ENCODE assay signal across 17 cellular contexts in genomic region chr18:79494936-79495335, GRCh38.
DNase-seq lines count a peak whose midpoint lies in the region; ATAC-seq and TF ChIP-seq lines count a peak whose summit lies in the region.
"Had no signal": no experiment of that assay in that cellular context is flagged by ENCODE, and none has a peak within 500 bp of the region (broad histone marks: within the 10 kb centered on the region; RNA-seq: fewer than 3 reads in every experiment).

No MANE protein-coding gene starts in this region.

- CTCF ChIA-PET in CD4-positive, alpha-beta T cell (lab: Charles Lee), result no interaction called here
- CTCF ChIA-PET in A673 (lab: Charles Lee), result no interaction called here

- 60% methylated on average over 2 of the region's 16 CpGs for WGBS in right lobe of liver (ENCODE audit: insufficient coverage, low coverage, low lambda C conversion rate, missing lambda C conversion rate)

- no peak for TF ChIP-seq POLR2A in right lobe of liver (IDR thresholded peaks at IDR 0.05)

- H3K36me3 ChIP-seq in right lobe of liver (no peaks in the 10 kb centered on the region), A673 (ENCODE audit: insufficient read depth, low read length, poor library complexity, severe bottlenecking) (no peaks in the 10 kb centered on the region)

- H3K4me1 ChIP-seq in right lobe of liver, result no peaks in the 10 kb centered on the region
- peaks cover 7% of the 10 kb centered on the region for H3K4me1 ChIP-seq in A673 (ENCODE audit: insufficient read depth, low read length, poor library complexity, severe bottlenecking)

- POLR2A ChIA-PET in CD4-positive, alpha-beta T cell (lab: Charles Lee), result interaction anchor here (1.3 kb wide), 1 partner anchor 29 kb away, joined by 3 read pairs; no protein-coding TSS in a partner anchor
- POLR2A ChIA-PET in A673 (lab: Charles Lee; ENCODE audit: low non-redundant PET), result interaction anchor here (0.6 kb wide), 1 partner anchor 134 kb away, joined by 4 read pairs; no protein-coding TSS in a partner anchor

- intact Hi-C loops in CD4-positive, alpha-beta T cell (cut with DNase I, micrococcal nuclease), result no loop called here
- intact Hi-C loops in right lobe of liver (cut with DNase I) (no loop called here), sciatic nerve (cut with DNase I) (no loop called here), A673 (cut with micrococcal nuclease; ENCODE audit: unreplicated experiment) (no loop called here)

- peaks cover 28% of the 10 kb centered on the region for H3K4me1 Mint-ChIP-seq in CD4-positive, alpha-beta T cell (ENCODE audit: low read depth)
- peaks cover 16 to 32% (median 26%) of the 10 kb centered on the region in 3 donors for H3K4me1 Mint-ChIP-seq in IgD-negative memory B cell

- DNase-seq in CD4-positive, alpha-beta T cell, result no peak
- DNase-seq in right lobe of liver (peak in 2 of 3 donors; percentile 17 to 20), sciatic nerve (ENCODE audit: low spot score) (peak; percentile 37), foreskin fibroblast (no peak), NCI-H345 treated with DMSO at 0.1 percent for 48 hours (lab: John Stamatoyannopoulos, UW; ENCODE audit: unreplicated experiment) (no peak), A673 (ENCODE audit: low spot score) (no peak), cerebellar cortex (ENCODE audit: low spot score) (no peak)
- DNase-seq: activated CD4-positive, alpha-beta T cell treated with anti-CD3 and anti-CD28 coated beads, Interleukin-2, amount 50 U/mL, for 48 hours; activated T-cell treated with anti-CD3 and anti-CD28 coated beads, Interleukin-2, amount 50 U/mL, for 72 hours; amniotic stem cell; effector CD4-positive, alpha-beta T cell; KG1; midbrain; NCI-H2081; NCI-H510A treated with DMSO at 0.1 percent for 48 hours had no signal

- peak overlapping the region; percentile 80 for H3K27ac Mint-ChIP-seq in CD4-positive, alpha-beta T cell
- peak overlapping the region in 2 of 3 donors; percentile 53 to 57 for H3K27ac Mint-ChIP-seq in IgD-negative memory B cell
- H3K27ac Mint-ChIP-seq: activated T-cell treated with anti-CD3 and anti-CD28 coated beads, Interleukin-2, amount 50 U/mL, for 72 hours had no signal

- no peak overlapping the region for H3K27ac ChIP-seq in CD4-positive, alpha-beta T cell (ENCODE audit: low read depth, low read length)
- H3K27ac ChIP-seq in right lobe of liver (no peak overlapping the region), A673 (ENCODE audit: low read depth, low read length, poor library complexity, severe bottlenecking) (no peak overlapping the region)

- peaks cover 15% of the 10 kb centered on the region for H3K9me3 Mint-ChIP-seq in CD4-positive, alpha-beta T cell
- H3K9me3 Mint-ChIP-seq in IgD-negative memory B cell, result peaks cover 3 to 13% (median 10%) of the 10 kb centered on the region in 3 donors

- no peak for TF ChIP-seq CTCF in CD4-positive, alpha-beta T cell (IDR thresholded peaks at IDR 0.05)
- TF ChIP-seq CTCF in right lobe of liver (IDR thresholded peaks at IDR 0.05), result no peak
- TF ChIP-seq CTCF in foreskin fibroblast (IDR thresholded peaks at IDR 0.05; ENCODE audit: low read depth, low read length), result no peak
- no peak for TF ChIP-seq CTCF in A673 (conservative IDR thresholded peaks at IDR 0.05; ENCODE audit: low read depth, low read length)

- ATAC-seq in CD4-positive, alpha-beta T cell (ENCODE audit: poor library complexity), result no peak
- ATAC-seq in right lobe of liver (no peak), sciatic nerve (no peak)
- ATAC-seq: activated T-cell treated with anti-CD3 and anti-CD28 coated beads, Interleukin-2, amount 50 U/mL, for 72 hours had no signal

- BruUV-seq in A673 (replicated peaks; lab: Mats Ljungman, UMichigan), result no TSS peak

- no peaks in the 10 kb centered on the region for H3K27me3 ChIP-seq in CD4-positive, alpha-beta T cell (ENCODE audit: control insufficient read depth, insufficient read depth, low read length)
- H3K27me3 ChIP-seq in right lobe of liver (no peaks in the 10 kb centered on the region), A673 (replicated peaks; ENCODE audit: insufficient read depth, low read depth, low read length, poor library complexity) (no peaks in the 10 kb centered on the region)

- no peaks in the 10 kb centered on the region for H3K27me3 Mint-ChIP-seq in CD4-positive, alpha-beta T cell
- H3K27me3 Mint-ChIP-seq in IgD-negative memory B cell, result peaks cover 2% of the 10 kb centered on the region
- H3K27me3 Mint-ChIP-seq: central memory CD8-positive, alpha-beta T cell had no signal

- H3K36me3 Mint-ChIP-seq in CD4-positive, alpha-beta T cell (ENCODE audit: low read depth), result peaks cover 64% of the 10 kb centered on the region
- H3K36me3 Mint-ChIP-seq in IgD-negative memory B cell, result peaks cover 5% of the 10 kb centered on the region

- no peak overlapping the region for H3K4me3 Mint-ChIP-seq in CD4-positive, alpha-beta T cell
- peak overlapping the region in 1 of 4 donors; percentile 39 for H3K4me3 Mint-ChIP-seq in IgD-negative memory B cell
- H3K4me3 Mint-ChIP-seq: activated T-cell treated with anti-CD3 and anti-CD28 coated beads, Interleukin-2, amount 50 U/mL, for 72 hours; central memory CD8-positive, alpha-beta T cell had no signal

- H3K9me3 ChIP-seq in CD4-positive, alpha-beta T cell (ENCODE audit: control insufficient read depth, low read length), result peaks cover 21% of the 10 kb centered on the region
- peaks cover 0 to 4% (median 0%) of the 10 kb centered on the region in 4 donors for H3K9me3 ChIP-seq in right lobe of liver
- peaks cover 19% of the 10 kb centered on the region for H3K9me3 ChIP-seq in A673 (ENCODE audit: low read depth, low read length, poor library complexity, severe bottlenecking)

- H3K4me3 ChIP-seq in right lobe of liver (no peak overlapping the region), foreskin fibroblast (ENCODE audit: low read depth in 1 of 2, low read length in 2 of 2) (no peak overlapping the region), A673 (ENCODE audit: low read depth, low read length, poor library complexity, severe bottlenecking) (no peak overlapping the region)

Comparison
In these comparisons a context has a peak if more than half of its experiments do, and no peak if none do; other contexts are left out.
1. DNase-seq: peak in right lobe of liver (2 of 3) and sciatic nerve (single experiment); none in CD4-positive, alpha-beta T cell (0 of 10), foreskin fibroblast (0 of 2), NCI-H345 treated with DMSO at 0.1 percent for 48 hours (single experiment), A673 (single experiment) and cerebellar cortex (single experiment).